ENCODE assay signal across 13 cellular contexts in genomic region chr2:234478121-234478858, GRCh38. TPM values are rescaled to one million over a fixed set of nuclear protein-coding genes. Genes with fewer than 3 reads are reported as not detected.
DNase-seq lines count a peak whose midpoint lies in the region; ATAC-seq and TF ChIP-seq lines count a peak whose summit lies in the region.
"Had no signal": no experiment of that assay in that cellular context is flagged by ENCODE, and none has a peak within 500 bp of the region (broad histone marks: within the 10 kb centered on the region; RNA-seq: fewer than 3 reads in every experiment).

No MANE protein-coding gene starts in this region.

- TF ChIP-seq CTCF in GM13977 (IDR thresholded peaks at IDR 0.05; ENCODE audit: extremely low read depth, insufficient read depth, missing control alignments): no peak

- H3K27me3 Mint-ChIP-seq in T-helper 17 cell: no peaks in the 10 kb centered on the region
- H3K27me3 Mint-ChIP-seq in activated naive CD4-positive, alpha-beta T cell treated with anti-CD3 and anti-CD28 coated beads, Interleukin-2, amount 50 U/mL, for 24 hours: no peaks in the 10 kb centered on the region

- no peak for ATAC-seq in T-helper 17 cell
- no peak for ATAC-seq in GM18867 (IDR thresholded peaks at IDR 0.05; ENCODE audit: unreplicated experiment)
- ATAC-seq: GM12878 had no signal

- DNase-seq in activated effector memory CD4-positive, alpha-beta T cell treated with anti-CD3 and anti-CD28 coated beads, Interleukin-2, amount 50 U/mL, for 16 hours: peak; percentile 72
- DNase-seq in activated effector memory CD4-positive, alpha-beta T cell treated with Interleukin-2 at 50 U/mL for 16 hours: no peak
- no peak for DNase-seq in T-helper 17 cell
- peak; percentile 18 for DNase-seq in mesenteric fat pad (ENCODE audit: low spot score)
- no peak for DNase-seq in NCI-H2029 (lab: John Stamatoyannopoulos, UW)
- DNase-seq in GM13977 (ENCODE audit: low spot score): no peak
- DNase-seq: NCI-H1048, NCI-H774 had no signal

- no peak overlapping the region for H3K4me3 Mint-ChIP-seq in T-helper 17 cell
- H3K4me3 Mint-ChIP-seq in activated naive CD4-positive, alpha-beta T cell treated with anti-CD3 and anti-CD28 coated beads, Interleukin-2, amount 50 U/mL, for 24 hours: peak overlapping the region; percentile 36
- H3K4me3 Mint-ChIP-seq: nephron had no signal

- in situ Hi-C loops in GM13977 (cut with MboI; ENCODE audit: low pct_unique_long_range_greater_than_20kb, low sequenced_read_pairs, unreplicated experiment): no loop called here

- H3K27ac Mint-ChIP-seq in T-helper 17 cell: peak overlapping the region; percentile 61
- H3K27ac Mint-ChIP-seq in activated naive CD4-positive, alpha-beta T cell treated with anti-CD3 and anti-CD28 coated beads, Interleukin-2, amount 50 U/mL, for 24 hours: no peak overlapping the region
- H3K27ac Mint-ChIP-seq: nephron had no signal

- H3K4me1 Mint-ChIP-seq in T-helper 17 cell: peaks cover 28% of the 10 kb centered on the region
- H3K4me1 Mint-ChIP-seq in activated naive CD4-positive, alpha-beta T cell treated with anti-CD3 and anti-CD28 coated beads, Interleukin-2, amount 50 U/mL, for 24 hours: peaks cover 72% of the 10 kb centered on the region
- H3K4me1 Mint-ChIP-seq: nephron had no signal

- H3K9me3 Mint-ChIP-seq in activated naive CD4-positive, alpha-beta T cell treated with anti-CD3 and anti-CD28 coated beads, Interleukin-2, amount 50 U/mL, for 24 hours: no peaks in the 10 kb centered on the region

- H3K36me3 Mint-ChIP-seq in T-helper 17 cell (ENCODE audit: low read depth): no peaks in the 10 kb centered on the region
- peaks cover 2% of the 10 kb centered on the region for H3K36me3 Mint-ChIP-seq in activated naive CD4-positive, alpha-beta T cell treated with anti-CD3 and anti-CD28 coated beads, Interleukin-2, amount 50 U/mL, for 24 hours

- H3K9me3 ChIP-seq in T-helper 17 cell (ENCODE audit: control insufficient read depth, low read length, poor library complexity, severe bottlenecking): no peaks in the 10 kb centered on the region
- H3K9me3 ChIP-seq: suprapubic skin had no signal

RNA-seq across cellular contexts. Expression of gene ARL4C, which starts 18.6 kb away (rescaled TPM):
- 100 to 1,000 TPM; 365 to 393 TPM for total RNA-seq in T-helper 17 cell
- 17.4 TPM for total RNA-seq in mesenteric fat pad

Comparison
In these comparisons a context has a peak if more than half of its experiments do, and no peak if none do; other contexts are left out.
1. DNase-seq: peak in activated effector memory CD4-positive, alpha-beta T cell treated with anti-CD3 and anti-CD28 coated beads, Interleukin-2, amount 50 U/mL, for 16 hours (single experiment) and mesenteric fat pad (single experiment); none in activated effector memory CD4-positive, alpha-beta T cell treated with Interleukin-2 at 50 U/mL for 16 hours (single experiment), T-helper 17 cell (0 of 3), NCI-H2029 (single experiment) and GM13977 (single experiment).
2. RNA of gene ARL4C, which starts 18.6 kb away (total RNA-seq): 365 to 393 TPM in T-helper 17 cell; 17.4 TPM in mesenteric fat pad (single experiment); every median in the first group is over 10 times any median in the second.